1 cellular context compared by ENCODE assay signal in the genomic region with DNA sequence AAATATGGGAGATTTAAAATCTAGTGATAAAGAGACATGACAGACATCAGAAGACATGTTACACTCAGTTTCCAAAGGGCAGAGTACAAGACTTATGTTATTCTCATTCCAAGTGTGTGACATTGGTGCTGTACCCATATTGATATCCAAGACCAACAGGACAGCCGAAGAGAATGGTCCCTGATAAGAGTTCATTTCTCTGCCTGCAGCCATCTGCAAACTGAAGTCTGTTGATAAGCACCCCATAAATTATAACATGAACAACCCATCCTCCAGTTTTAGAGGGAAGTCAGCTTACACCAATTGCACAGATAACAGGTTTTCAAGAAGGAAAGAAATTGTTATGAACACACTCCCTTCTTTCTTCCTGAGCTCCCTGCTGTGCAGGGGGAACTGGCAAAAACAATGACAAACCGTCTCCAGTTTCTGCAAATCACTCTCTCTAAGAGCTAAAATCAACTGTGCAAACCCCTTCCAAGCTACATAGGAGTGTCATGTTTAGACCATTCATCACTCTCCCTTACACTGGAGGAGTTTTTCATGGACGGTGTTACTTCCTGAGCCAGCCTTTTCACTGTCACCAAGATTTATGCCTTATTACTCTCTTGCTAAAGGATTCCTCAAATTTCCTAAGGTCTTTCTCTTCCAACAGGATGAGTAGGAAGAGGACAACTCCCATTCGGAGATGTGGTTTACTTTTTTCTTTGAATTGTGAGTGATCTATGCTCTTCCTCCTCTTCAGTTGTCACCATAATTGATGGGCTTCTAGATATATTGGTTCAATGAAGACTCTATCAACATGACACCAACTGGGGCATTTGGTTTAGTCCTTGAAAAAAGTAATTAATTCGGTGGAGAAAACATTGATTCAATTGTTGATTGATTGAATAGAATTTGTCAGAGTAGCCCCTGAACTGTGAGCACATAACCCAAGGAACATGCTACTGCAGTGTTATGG.
TF ChIP-seq lines count a peak whose summit lies in the region.

No MANE protein-coding gene starts in this region.

TF ChIP-seq in K562, 482 proteins besides CTCF, POLR2A, EP300 and RAD21 (continued from another document and continues in another):
- no peak for TF ChIP-seq ZNF57 (CRISPR knock-in tag; IDR thresholded peaks at IDR 0.05)
- TF ChIP-seq MYNN (IDR thresholded peaks at IDR 0.05) = peak; percentile 90
- no peak for TF ChIP-seq MYNN (CRISPR knock-in tag; IDR thresholded peaks at IDR 0.05)
- TF ChIP-seq RBM22 (IDR thresholded peaks at IDR 0.05; ENCODE audit: low read depth, low read length, poor library complexity, severe bottlenecking) = no peak
- 0 out of 2 replicates have a peak, but pooled peaks have one; percentile 55 for TF ChIP-seq RUNX1 (IDR thresholded peaks at IDR 0.05; ENCODE audit: low read depth)
- no peak for TF ChIP-seq CAMTA2 (CRISPR knock-in tag; conservative IDR thresholded peaks at IDR 0.05)
- TF ChIP-seq, protein P1, sequence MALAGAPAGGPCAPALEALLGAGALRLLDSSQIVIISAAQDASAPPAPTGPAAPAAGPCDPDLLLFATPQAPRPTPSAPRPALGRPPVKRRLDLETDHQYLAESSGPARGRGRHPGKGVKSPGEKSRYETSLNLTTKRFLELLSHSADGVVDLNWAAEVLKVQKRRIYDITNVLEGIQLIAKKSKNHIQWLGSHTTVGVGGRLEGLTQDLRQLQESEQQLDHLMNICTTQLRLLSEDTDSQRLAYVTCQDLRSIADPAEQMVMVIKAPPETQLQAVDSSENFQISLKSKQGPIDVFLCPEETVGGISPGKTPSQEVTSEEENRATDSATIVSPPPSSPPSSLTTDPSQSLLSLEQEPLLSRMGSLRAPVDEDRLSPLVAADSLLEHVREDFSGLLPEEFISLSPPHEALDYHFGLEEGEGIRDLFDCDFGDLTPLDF (CRISPR knock-in tag; IDR thresholded peaks at IDR 0.05) = no peak
- TF ChIP-seq GATA2 (CRISPR knock-in tag; IDR thresholded peaks at IDR 0.05) = peak; percentile 96
- TF ChIP-seq ZNF79 (CRISPR knock-in tag; IDR thresholded peaks at IDR 0.05; ENCODE audit: low read depth) = no peak
- TF ChIP-seq, protein P2, sequence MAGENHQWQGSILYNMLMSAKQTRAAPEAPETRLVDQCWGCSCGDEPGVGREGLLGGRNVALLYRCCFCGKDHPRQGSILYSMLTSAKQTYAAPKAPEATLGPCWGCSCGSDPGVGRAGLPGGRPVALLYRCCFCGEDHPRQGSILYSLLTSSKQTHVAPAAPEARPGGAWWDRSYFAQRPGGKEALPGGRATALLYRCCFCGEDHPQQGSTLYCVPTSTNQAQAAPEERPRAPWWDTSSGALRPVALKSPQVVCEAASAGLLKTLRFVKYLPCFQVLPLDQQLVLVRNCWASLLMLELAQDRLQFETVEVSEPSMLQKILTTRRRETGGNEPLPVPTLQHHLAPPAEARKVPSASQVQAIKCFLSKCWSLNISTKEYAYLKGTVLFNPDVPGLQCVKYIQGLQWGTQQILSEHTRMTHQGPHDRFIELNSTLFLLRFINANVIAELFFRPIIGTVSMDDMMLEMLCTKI (IDR thresholded peaks at IDR 0.05; ENCODE audit: partially characterized antibody) = no peak
- TF ChIP-seq BRD4 (IDR thresholded peaks at IDR 0.05) = no peak; the same call in 1 of the 2 replicates
- peak; percentile 36 for TF ChIP-seq PHF20 (IDR thresholded peaks at IDR 0.05; ENCODE audit: partially characterized antibody)
- peak; percentile 11; the same call in 1 of the 2 replicates for TF ChIP-seq JUN (IDR thresholded peaks at IDR 0.05; ENCODE audit: borderline replicate concordance, low read depth, low read length)
- no peak for TF ChIP-seq JUN (CRISPR knock-in tag; IDR thresholded peaks at IDR 0.05; ENCODE audit: borderline replicate concordance)
- TF ChIP-seq SNRNP70 (optimal IDR thresholded peaks at IDR 0.05; ENCODE audit: low read depth, low read length) = no peak
- TF ChIP-seq ZNF174 (CRISPR knock-in tag; IDR thresholded peaks at IDR 0.05) = 0 out of 2 replicates have a peak, but pooled peaks have one; percentile 22
- TF ChIP-seq CBX3 (IDR thresholded peaks at IDR 0.05; ENCODE audit: borderline replicate concordance in 1 of 2, low read length in 2 of 2) = no peak; a peak in 1 of 3 replicates
- TF ChIP-seq GTF2B (IDR thresholded peaks at IDR 0.05; ENCODE audit: extremely low read depth, insufficient read length) = no peak
- no peak for TF ChIP-seq CHD4 (IDR thresholded peaks at IDR 0.05; ENCODE audit: insufficient read depth, insufficient replicate concordance, low read depth, low read length, poor library complexity, severe bottlenecking)
- no peak for TF ChIP-seq ZNF143 (CRISPR knock-in tag; IDR thresholded peaks at IDR 0.05)
- TF ChIP-seq MCM2 (IDR thresholded peaks at IDR 0.05; ENCODE audit: low read depth) = no peak
- no peak; the same call in 1 of the 2 replicates for TF ChIP-seq ZNF668 (CRISPR knock-in tag; IDR thresholded peaks at IDR 0.05)
- no peak for TF ChIP-seq ETS2 (tag; IDR thresholded peaks at IDR 0.05; ENCODE audit: borderline replicate concordance, poor library complexity, severe bottlenecking)
- TF ChIP-seq ELK1 (CRISPR knock-in tag; IDR thresholded peaks at IDR 0.05) = no peak
- peak; percentile 22 to 91 for TF ChIP-seq AFF1 (IDR thresholded peaks at IDR 0.05; ENCODE audit: low read depth in 1 of 2, partially characterized antibody in 2 of 2)
- peak; percentile 87 for TF ChIP-seq NEUROD1 (IDR thresholded peaks at IDR 0.05; ENCODE audit: borderline replicate concordance, low read depth, low read length, partially characterized antibody)
- TF ChIP-seq BCOR (IDR thresholded peaks at IDR 0.05) = peak; percentile 68
- peak; percentile 72 for TF ChIP-seq ETV5 (CRISPR knock-in tag; IDR thresholded peaks at IDR 0.05; ENCODE audit: low read depth)
- no peak for TF ChIP-seq NR2F6 (CRISPR knock-in tag; IDR thresholded peaks at IDR 0.05)
- TF ChIP-seq CREM (IDR thresholded peaks at IDR 0.05; ENCODE audit: low read depth) = peak; percentile 71
- TF ChIP-seq ERF (CRISPR knock-in tag; IDR thresholded peaks at IDR 0.05) = no peak
- TF ChIP-seq TBL1XR1 (IDR thresholded peaks at IDR 0.05; ENCODE audit: low read length in 2 of 2) = peak; percentile 82 to 97; a peak in 3 of 4 replicates
- TF ChIP-seq, protein P3, sequence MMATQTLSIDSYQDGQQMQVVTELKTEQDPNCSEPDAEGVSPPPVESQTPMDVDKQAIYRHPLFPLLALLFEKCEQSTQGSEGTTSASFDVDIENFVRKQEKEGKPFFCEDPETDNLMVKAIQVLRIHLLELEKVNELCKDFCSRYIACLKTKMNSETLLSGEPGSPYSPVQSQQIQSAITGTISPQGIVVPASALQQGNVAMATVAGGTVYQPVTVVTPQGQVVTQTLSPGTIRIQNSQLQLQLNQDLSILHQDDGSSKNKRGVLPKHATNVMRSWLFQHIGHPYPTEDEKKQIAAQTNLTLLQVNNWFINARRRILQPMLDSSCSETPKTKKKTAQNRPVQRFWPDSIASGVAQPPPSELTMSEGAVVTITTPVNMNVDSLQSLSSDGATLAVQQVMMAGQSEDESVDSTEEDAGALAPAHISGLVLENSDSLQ (IDR thresholded peaks at IDR 0.05) = peak; percentile 92
- TF ChIP-seq ZZZ3 (IDR thresholded peaks at IDR 0.05) = no peak
- TF ChIP-seq SIRT6 (IDR thresholded peaks at IDR 0.05; ENCODE audit: low read depth, low read length) = no peak
- no peak for TF ChIP-seq ZNF347 (CRISPR knock-in tag; IDR thresholded peaks at IDR 0.05; ENCODE audit: low read depth)
- TF ChIP-seq CXXC5 (CRISPR knock-in tag; IDR thresholded peaks at IDR 0.05) = peak; percentile 80
- peak; percentile 93 for TF ChIP-seq LEF1 (IDR thresholded peaks at IDR 0.05)
- no peak for TF ChIP-seq MCM7 (IDR thresholded peaks at IDR 0.05)
- TF ChIP-seq HDAC3 (IDR thresholded peaks at IDR 0.05; ENCODE audit: borderline replicate concordance, partially characterized antibody) = peak; percentile 97
- TF ChIP-seq, protein P4, sequence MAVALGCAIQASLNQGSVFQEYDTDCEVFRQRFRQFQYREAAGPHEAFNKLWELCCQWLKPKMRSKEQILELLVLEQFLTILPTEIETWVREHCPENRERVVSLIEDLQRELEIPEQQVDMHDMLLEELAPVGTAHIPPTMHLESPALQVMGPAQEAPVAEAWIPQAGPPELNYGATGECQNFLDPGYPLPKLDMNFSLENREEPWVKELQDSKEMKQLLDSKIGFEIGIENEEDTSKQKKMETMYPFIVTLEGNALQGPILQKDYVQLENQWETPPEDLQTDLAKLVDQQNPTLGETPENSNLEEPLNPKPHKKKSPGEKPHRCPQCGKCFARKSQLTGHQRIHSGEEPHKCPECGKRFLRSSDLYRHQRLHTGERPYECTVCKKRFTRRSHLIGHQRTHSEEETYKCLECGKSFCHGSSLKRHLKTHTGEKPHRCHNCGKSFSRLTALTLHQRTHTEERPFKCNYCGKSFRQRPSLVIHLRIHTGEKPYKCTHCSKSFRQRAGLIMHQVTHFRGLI (CRISPR knock-in tag; IDR thresholded peaks at IDR 0.05) = no peak
- TF ChIP-seq PML (IDR thresholded peaks at IDR 0.05; ENCODE audit: low read length) = peak; percentile 99
- TF ChIP-seq HNRNPL (IDR thresholded peaks at IDR 0.05; ENCODE audit: low read depth, low read length) = no peak
- TF ChIP-seq RBM39 (optimal IDR thresholded peaks at IDR 0.05; ENCODE audit: low read depth, low read length) = no peak
- TF ChIP-seq MTA3 (IDR thresholded peaks at IDR 0.05; ENCODE audit: borderline replicate concordance) = peak; percentile 87; the same call in 1 of the 2 replicates
- TF ChIP-seq ZBTB43 (CRISPR knock-in tag; IDR thresholded peaks at IDR 0.05) = no peak
- peak; percentile 98 for TF ChIP-seq CC2D1A (IDR thresholded peaks at IDR 0.05)
